Comparison of ENCODE assay signal across 1 cellular context in the genomic region with DNA sequence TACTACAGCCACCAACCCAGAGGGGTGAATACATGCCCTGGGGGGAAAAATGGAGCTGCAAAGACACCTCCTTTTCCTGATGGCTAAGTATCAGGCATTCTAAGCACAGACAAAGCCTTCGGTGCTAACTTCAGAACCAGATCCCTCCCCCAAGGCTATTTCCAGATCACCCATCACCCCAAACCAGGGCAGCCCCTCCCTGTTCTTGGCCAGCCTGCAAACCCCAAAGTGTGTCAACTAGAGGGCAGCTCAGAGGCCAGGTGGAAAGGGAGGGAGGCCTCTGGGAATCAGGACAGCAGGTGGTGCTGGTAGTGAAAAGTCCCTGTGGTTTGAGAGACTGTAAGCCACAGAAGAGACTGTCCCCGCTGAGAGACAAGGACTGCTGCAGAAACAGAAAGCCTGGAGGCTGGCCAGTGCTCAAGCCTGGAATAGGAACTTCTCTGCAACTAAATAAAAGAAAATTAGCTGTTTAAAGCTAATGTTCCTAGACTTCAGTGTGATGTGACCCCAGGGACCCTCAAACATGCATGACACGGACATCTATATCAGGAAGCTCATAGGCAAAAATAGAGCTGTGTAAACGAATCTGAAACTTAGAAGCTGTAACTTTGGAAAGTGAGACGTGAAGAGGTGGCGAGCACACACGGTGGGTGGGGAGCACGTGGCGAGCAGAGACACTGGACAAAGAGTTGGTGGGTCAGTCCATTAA.
TF ChIP-seq lines count a peak whose summit lies in the region.

No MANE protein-coding gene starts in this region.

TF ChIP-seq in liver, 16 proteins besides CTCF, POLR2A, EP300 and RAD21 (continued from another document):
- TF ChIP-seq, protein P1, sequence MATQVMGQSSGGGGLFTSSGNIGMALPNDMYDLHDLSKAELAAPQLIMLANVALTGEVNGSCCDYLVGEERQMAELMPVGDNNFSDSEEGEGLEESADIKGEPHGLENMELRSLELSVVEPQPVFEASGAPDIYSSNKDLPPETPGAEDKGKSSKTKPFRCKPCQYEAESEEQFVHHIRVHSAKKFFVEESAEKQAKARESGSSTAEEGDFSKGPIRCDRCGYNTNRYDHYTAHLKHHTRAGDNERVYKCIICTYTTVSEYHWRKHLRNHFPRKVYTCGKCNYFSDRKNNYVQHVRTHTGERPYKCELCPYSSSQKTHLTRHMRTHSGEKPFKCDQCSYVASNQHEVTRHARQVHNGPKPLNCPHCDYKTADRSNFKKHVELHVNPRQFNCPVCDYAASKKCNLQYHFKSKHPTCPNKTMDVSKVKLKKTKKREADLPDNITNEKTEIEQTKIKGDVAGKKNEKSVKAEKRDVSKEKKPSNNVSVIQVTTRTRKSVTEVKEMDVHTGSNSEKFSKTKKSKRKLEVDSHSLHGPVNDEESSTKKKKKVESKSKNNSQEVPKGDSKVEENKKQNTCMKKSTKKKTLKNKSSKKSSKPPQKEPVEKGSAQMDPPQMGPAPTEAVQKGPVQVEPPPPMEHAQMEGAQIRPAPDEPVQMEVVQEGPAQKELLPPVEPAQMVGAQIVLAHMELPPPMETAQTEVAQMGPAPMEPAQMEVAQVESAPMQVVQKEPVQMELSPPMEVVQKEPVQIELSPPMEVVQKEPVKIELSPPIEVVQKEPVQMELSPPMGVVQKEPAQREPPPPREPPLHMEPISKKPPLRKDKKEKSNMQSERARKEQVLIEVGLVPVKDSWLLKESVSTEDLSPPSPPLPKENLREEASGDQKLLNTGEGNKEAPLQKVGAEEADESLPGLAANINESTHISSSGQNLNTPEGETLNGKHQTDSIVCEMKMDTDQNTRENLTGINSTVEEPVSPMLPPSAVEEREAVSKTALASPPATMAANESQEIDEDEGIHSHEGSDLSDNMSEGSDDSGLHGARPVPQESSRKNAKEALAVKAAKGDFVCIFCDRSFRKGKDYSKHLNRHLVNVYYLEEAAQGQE (IDR thresholded peaks at IDR 0.05), result peak; percentile 13
- no peak for TF ChIP-seq YY1 (IDR thresholded peaks at IDR 0.05)
